8 cellular contexts compared by ENCODE assay signal in genomic region chr4:87391783-87392054, GRCh38. TPM values are rescaled to one million over a fixed set of nuclear protein-coding genes. Genes with fewer than 3 reads are reported as not detected.
DNase-seq lines count a peak whose midpoint lies in the region; ATAC-seq and TF ChIP-seq lines count a peak whose summit lies in the region.

No MANE protein-coding gene starts in this region.

- peak overlapping the region; percentile 78 for H3K9ac ChIP-seq in OCI-LY3 (ENCODE audit: low read length)
- H3K9ac ChIP-seq in endodermal cell (ENCODE audit: extremely low read depth, low read length, poor library complexity, severe bottlenecking): peak overlapping the region; percentile 77
- no peak overlapping the region for H3K9ac ChIP-seq in neuronal stem cell (ENCODE audit: low read depth, low read length, poor library complexity)

- H3K4me3 Mint-ChIP-seq in CD4-positive, alpha-beta memory T cell: peak overlapping the region; percentile 89 to 99 (median 96)
- peak overlapping the region; percentile 84 for H3K4me3 Mint-ChIP-seq in endodermal cell

- WGBS in endodermal cell (ENCODE audit: insufficient coverage in 1 of 2, insufficient read length in 1 of 2), 2 experiments: 87 to 92% methylated on average over 4 to 6 of the region's 6 CpGs
- no CpG with 5 or more reads among the region's 6 CpGs for WGBS in neuronal stem cell (ENCODE audit: extremely low coverage in 2 of 2, insufficient read length in 2 of 2, insufficient replicate concordance in 1 of 2), 2 donors

- no peaks in the 10 kb centered on the region for H3K9me3 ChIP-seq in CD4-positive, alpha-beta memory T cell (ENCODE audit: control insufficient read depth in 1 of 2, low read length in 2 of 2)
- H3K9me3 ChIP-seq in OCI-LY3 (ENCODE audit: insufficient read depth, low read length): no peaks in the 10 kb centered on the region
- peaks cover 7% of the 10 kb centered on the region for H3K9me3 ChIP-seq in endodermal cell (ENCODE audit: control insufficient read depth, low read length)
- H3K9me3 ChIP-seq in neuronal stem cell (replicated peaks in 1 of 2; ENCODE audit: control insufficient read depth in 2 of 2, insufficient read depth in 1 of 2, low read depth in 1 of 2, low read length in 2 of 2): peaks cover 2 to 12% of the 10 kb centered on the region in 2 donors

- no peak overlapping the region for H2BK12ac ChIP-seq in neuronal stem cell (ENCODE audit: low read length)

- H3K27ac ChIP-seq in CD4-positive, alpha-beta memory T cell (ENCODE audit: low read depth, low read length): peak overlapping the region; percentile 74
- H3K27ac ChIP-seq in OCI-LY3 (ENCODE audit: low read length) (no peak overlapping the region), endodermal cell (ENCODE audit: low read depth, low read length) (no peak overlapping the region), neuronal stem cell (replicated peaks; ENCODE audit: low read length) (no peak overlapping the region)

- ATAC-seq in GM21528 (IDR thresholded peaks at IDR 0.05; ENCODE audit: low FRiP score, unreplicated experiment) (no peak), HG02884 (IDR thresholded peaks at IDR 0.05; ENCODE audit: unreplicated experiment) (no peak)

- H2BK120ac ChIP-seq in neuronal stem cell (ENCODE audit: low read depth, low read length): no peak overlapping the region

- no peaks in the 10 kb centered on the region for H3K36me3 ChIP-seq in CD4-positive, alpha-beta memory T cell (ENCODE audit: insufficient read depth, low read length)
- H3K36me3 ChIP-seq in OCI-LY3 (replicated peaks; ENCODE audit: low read depth, low read length) (no peaks in the 10 kb centered on the region), endodermal cell (ENCODE audit: control insufficient read depth, insufficient read depth, low read length) (no peaks in the 10 kb centered on the region), neuronal stem cell (replicated peaks in 1 of 2; ENCODE audit: control insufficient read depth in 2 of 2, insufficient read depth in 2 of 2, low read length in 2 of 2) (peaks cover 0 to 2% of the 10 kb centered on the region in 2 donors)

- TF ChIP-seq CTCF in OCI-LY3 (IDR thresholded peaks at IDR 0.05; ENCODE audit: low read depth, low read length) (no peak), endodermal cell (conservative IDR thresholded peaks at IDR 0.05) (no peak), GM20000 (IDR thresholded peaks at IDR 0.05; ENCODE audit: extremely low read depth, missing control alignments) (no peak)

- H3K23ac ChIP-seq in neuronal stem cell (ENCODE audit: low read depth, low read length, poor library complexity): no peak overlapping the region

- H2BK15ac ChIP-seq in neuronal stem cell (ENCODE audit: low read length): no peak overlapping the region

- no peak for DNase-seq in CD4-positive, alpha-beta memory T cell
- DNase-seq in endodermal cell: no peak
- DNase-seq in neuronal stem cell (ENCODE audit: low spot score): no peak
- no peak for DNase-seq in GM20000 (ENCODE audit: low spot score)
- DNase-seq in erythroblast (lab: John Stamatoyannopoulos, UW): no peak

- H3K27me3 ChIP-seq in CD4-positive, alpha-beta memory T cell (ENCODE audit: insufficient read depth, low read length): no peaks in the 10 kb centered on the region
- H3K27me3 ChIP-seq in OCI-LY3 (ENCODE audit: low read depth, low read length) (peaks cover 9% of the 10 kb centered on the region; the same call in 1 of the 2 replicates), endodermal cell (ENCODE audit: control insufficient read depth, insufficient read depth, low read length, poor library complexity, severe bottlenecking) (no peaks in the 10 kb centered on the region), neuronal stem cell (ENCODE audit: control insufficient read depth in 3 of 3, insufficient read depth in 3 of 3, low read depth in 1 of 3, low read length in 3 of 3) (no peaks in the 10 kb centered on the region)

- H3K27ac Mint-ChIP-seq in CD4-positive, alpha-beta memory T cell: peak overlapping the region; percentile 82 to 98 (median 94)
- H3K27ac Mint-ChIP-seq in endodermal cell: peak overlapping the region; percentile 96

- no peak overlapping the region for H4K91ac ChIP-seq in neuronal stem cell (ENCODE audit: low read depth, low read length, poor library complexity)

- H3K79me2 ChIP-seq in OCI-LY3 (ENCODE audit: low read length): peaks cover 30% of the 10 kb centered on the region

- no peak overlapping the region for H3K4ac ChIP-seq in neuronal stem cell (ENCODE audit: low read length)

- H3K36me3 Mint-ChIP-seq in CD4-positive, alpha-beta memory T cell: peaks cover 9 to 15% of the 10 kb centered on the region in 2 donors
- H3K36me3 Mint-ChIP-seq in endodermal cell (ENCODE audit: low read depth): peaks cover 23% of the 10 kb centered on the region

- intact Hi-C loops in CD4-positive, alpha-beta memory T cell (cut with micrococcal nuclease): loop anchor here (1.0 to 5.0 kb wide), 5 partner anchors 16 to 457 kb away; partner anchors contain the start of genes AFF1, KLHL8 and NUDT9

- H3K9me3 Mint-ChIP-seq in CD4-positive, alpha-beta memory T cell: peaks cover 0 to 2% (median 0%) of the 10 kb centered on the region in 8 donors
- H3K9me3 Mint-ChIP-seq in endodermal cell: peaks cover 20% of the 10 kb centered on the region

- H4K8ac ChIP-seq in neuronal stem cell (ENCODE audit: low read depth, low read length): no peak overlapping the region

- peaks cover 28 to 45% (median 36%) of the 10 kb centered on the region in 4 donors for H3K4me1 Mint-ChIP-seq in CD4-positive, alpha-beta memory T cell
- peaks cover 3% of the 10 kb centered on the region for H3K4me1 Mint-ChIP-seq in endodermal cell

- no peaks in the 10 kb centered on the region for H4K20me1 ChIP-seq in OCI-LY3 (ENCODE audit: insufficient read depth, low read length)

- H3K4me3 ChIP-seq in CD4-positive, alpha-beta memory T cell (ENCODE audit: low read length in 2 of 2): peak overlapping the region; percentile 87 to 90
- H3K4me3 ChIP-seq in OCI-LY3 (ENCODE audit: low read length) (peak overlapping the region; percentile 79), endodermal cell (ENCODE audit: low read length) (peak overlapping the region; percentile 100), neuronal stem cell (ENCODE audit: low read length in 2 of 2) (peak overlapping the region; percentile 71 to 74)

- no peaks in the 10 kb centered on the region for H3K79me1 ChIP-seq in neuronal stem cell (ENCODE audit: low read depth, low read length)

- no peak for TF ChIP-seq POLR2A in erythroblast (IDR thresholded peaks at IDR 0.05; ENCODE audit: low read length)

- no peak overlapping the region for H3K14ac ChIP-seq in neuronal stem cell (ENCODE audit: low read length)

- H3K18ac ChIP-seq in neuronal stem cell (ENCODE audit: low read length): no peak overlapping the region

- H2AFZ ChIP-seq in OCI-LY3 (ENCODE audit: low read depth, low read length) (peak overlapping the region; percentile 98), neuronal stem cell (ENCODE audit: low read length) (peak overlapping the region; percentile 98)

- H3K27me3 Mint-ChIP-seq in CD4-positive, alpha-beta memory T cell: no peaks in the 10 kb centered on the region
- no peaks in the 10 kb centered on the region for H3K27me3 Mint-ChIP-seq in endodermal cell (ENCODE audit: insufficient read depth)

- POLR2A ChIA-PET in CD4-positive, alpha-beta memory T cell (lab: Charles Lee; ENCODE audit: partially characterized antibody): interaction anchor here (0.8 to 3.9 kb wide), 9 partner anchors 10 to 1891 kb away, joined by 3 to 59 read pairs (median 5); partner anchors contain the start of genes HERC5 and NUDT9

- H3K4me2 ChIP-seq in OCI-LY3 (ENCODE audit: low read length) (peak overlapping the region; percentile 98), neuronal stem cell (ENCODE audit: insufficient read depth, low read length, poor library complexity, severe bottlenecking) (peak overlapping the region; percentile 61)

- H3K4me1 ChIP-seq in CD4-positive, alpha-beta memory T cell (ENCODE audit: insufficient read depth, low read length): peaks cover 34% of the 10 kb centered on the region
- 0 out of 2 replicates have a peak, but pooled peaks cover 11% of the 10 kb centered on the region for H3K4me1 ChIP-seq in OCI-LY3 (ENCODE audit: low read length)
- no peaks in the 10 kb centered on the region for H3K4me1 ChIP-seq in endodermal cell (ENCODE audit: control insufficient read depth, insufficient read depth, low read length)
- peaks cover 0 to 3% of the 10 kb centered on the region in 2 donors for H3K4me1 ChIP-seq in neuronal stem cell (ENCODE audit: control insufficient read depth in 2 of 2, insufficient read depth in 1 of 2, low read depth in 1 of 2, low read length in 2 of 2)

- CTCF ChIA-PET in CD4-positive, alpha-beta memory T cell (lab: Charles Lee; ENCODE audit: partially characterized antibody): interaction anchor here (1.4 to 9.5 kb wide), 6 partner anchors 10 to 75 kb away, joined by 4 to 90 read pairs (median 17); partner anchors contain the start of gene NUDT9

- H2AK5ac ChIP-seq in neuronal stem cell (ENCODE audit: low read depth, low read length): no peak overlapping the region

- no peak overlapping the region for H2BK5ac ChIP-seq in neuronal stem cell (ENCODE audit: low read length)

RNA-seq across cellular contexts. Expression of gene HSD17B11, which starts 0.7 kb away (rescaled TPM):
- total RNA-seq in CD4-positive, alpha-beta memory T cell: 10 to 100 TPM; 69.7 to 69.8 TPM
- polyA plus RNA-seq in CD4-positive, alpha-beta memory T cell: 100 to 1,000 TPM in 1 of 2 donors, 10 to 100 TPM in 1; 69.2 to 130 TPM
- 10 to 100 TPM; 18.3 to 22.7 TPM for total RNA-seq in endodermal cell
- polyA plus RNA-seq in endodermal cell (2013, experiment 1 of 2): 36.7 TPM
- polyA plus RNA-seq in endodermal cell (2013, experiment 2 of 2): 30.2 TPM
- polyA plus RNA-seq in neuronal stem cell (2013, experiment 1 of 2): 15.0 TPM
- polyA plus RNA-seq in neuronal stem cell (2013, experiment 2 of 2): 15.0 TPM

RNA-seq across cellular contexts. Expression of gene NUDT9, which starts 30.7 kb away (rescaled TPM):
- 10 to 100 TPM; 16.7 to 18.3 TPM for total RNA-seq in CD4-positive, alpha-beta memory T cell
- polyA plus RNA-seq in CD4-positive, alpha-beta memory T cell: 10 to 100 TPM; 21.2 to 24.9 TPM
- 10 to 100 TPM; 23.2 to 28.6 TPM for total RNA-seq in endodermal cell
- polyA plus RNA-seq in endodermal cell (2013, experiment 1 of 2): 24.5 TPM
- 21.6 TPM for polyA plus RNA-seq in endodermal cell (2013, experiment 2 of 2)
- 12.9 TPM for polyA plus RNA-seq in neuronal stem cell (2013, experiment 1 of 2)
- 12.9 TPM for polyA plus RNA-seq in neuronal stem cell (2013, experiment 2 of 2)
